8 cellular contexts compared by ENCODE assay signal in genomic region chr7:102287465-102288146, GRCh38. TPM values are rescaled to one million over a fixed set of nuclear protein-coding genes. Genes with fewer than 3 reads are reported as not detected.
DNase-seq lines count a peak whose midpoint lies in the region; ATAC-seq and TF ChIP-seq lines count a peak whose summit lies in the region.

No MANE protein-coding gene starts in this region.

- TF ChIP-seq CTCF in PC-3 (conservative IDR thresholded peaks at IDR 0.05; ENCODE audit: low read depth, low read length) (no peak), liver (IDR thresholded peaks at IDR 0.05; ENCODE audit: low read depth, low read length, missing input control) (no peak)

- H3K27me3 Mint-ChIP-seq in central memory CD8-positive, alpha-beta T cell = no peaks in the 10 kb centered on the region

- intact Hi-C loops in PC-3 (cut with micrococcal nuclease) = loop anchor here (5.0 kb wide), 1 partner anchor 75 kb away; no protein-coding TSS in a partner anchor

- no peaks in the 10 kb centered on the region for H3K9me2 ChIP-seq in PC-3 (replicated peaks; ENCODE audit: low read length)

- peaks cover 32% of the 10 kb centered on the region for H3K4me1 Mint-ChIP-seq in central memory CD8-positive, alpha-beta T cell

- POLR2A ChIA-PET in PC-3 (lab: Charles Lee; ENCODE audit: unreplicated experiment) = interaction anchor here (0.5 kb wide), 1 partner anchor 714 kb away, joined by 3 read pairs; no protein-coding TSS in a partner anchor

- DNase-seq in PC-3 = peak; percentile 35
- no peak for DNase-seq in central memory CD8-positive, alpha-beta T cell (ENCODE audit: low spot score in 2 of 2)

- H3F3A ChIP-seq in PC-3 (ENCODE audit: low read length, unreplicated experiment) = no peaks in the 10 kb centered on the region

- H3K4me2 ChIP-seq in BLaER1 (peak overlapping the region; percentile 100), PC-3 (ENCODE audit: low read length) (peak overlapping the region; percentile 86)

- H3K4me3 ChIP-seq in BLaER1 (peak overlapping the region; percentile 93), PC-3 (ENCODE audit: low read length) (peak overlapping the region; percentile 72), liver (ENCODE audit: low read depth in 1 of 3, low read length in 3 of 3) (peak overlapping the region; percentile 55 to 73 (median 70)), subcutaneous abdominal adipose tissue (ENCODE audit: low read depth in 1 of 5, low read length in 5 of 5) (peak overlapping the region; percentile 74 to 84 (median 82))

- H3K9me3 Mint-ChIP-seq in central memory CD8-positive, alpha-beta T cell = no peaks in the 10 kb centered on the region

- H3K27ac Mint-ChIP-seq in central memory CD8-positive, alpha-beta T cell (ENCODE audit: low read depth) = no peak overlapping the region

- no peaks in the 10 kb centered on the region for H3K79me2 ChIP-seq in PC-3 (ENCODE audit: low read length)

- peaks cover 10% of the 10 kb centered on the region for H3K36me3 Mint-ChIP-seq in central memory CD8-positive, alpha-beta T cell (ENCODE audit: insufficient read depth)

- H3K27me3 ChIP-seq in BLaER1 (no peaks in the 10 kb centered on the region; the same call in 1 of the 2 replicates), PC-3 (ENCODE audit: low read length) (no peaks in the 10 kb centered on the region), liver (ENCODE audit: control insufficient read depth in 4 of 4, insufficient read depth in 4 of 4, low read length in 3 of 4) (no peaks in the 10 kb centered on the region), subcutaneous abdominal adipose tissue (ENCODE audit: control insufficient read depth in 5 of 5, insufficient read depth in 4 of 5, low read length in 5 of 5) (peaks cover 0 to 10% (median 0%) of the 10 kb centered on the region in 5 donors)

- no TSS peak for BruUV-seq in PC-3 (replicated peaks; lab: Mats Ljungman, UMichigan)

- TF ChIP-seq RAD21 in liver (IDR thresholded peaks at IDR 0.05) = no peak

- peak overlapping the region; percentile 80 for H3K4me3 Mint-ChIP-seq in central memory CD8-positive, alpha-beta T cell

- H2AFZ ChIP-seq in PC-3 (ENCODE audit: low read length) = peak overlapping the region; percentile 67

- H3K36me3 ChIP-seq in BLaER1 = peaks cover 15% of the 10 kb centered on the region; the same call in 1 of the 2 replicates
- H3K36me3 ChIP-seq in PC-3 (ENCODE audit: low read depth, low read length) = no peaks in the 10 kb centered on the region
- H3K36me3 ChIP-seq in liver (ENCODE audit: control insufficient read depth in 4 of 4, insufficient read depth in 3 of 4, low read depth in 1 of 4, low read length in 3 of 4) = no peaks in the 10 kb centered on the region
- H3K36me3 ChIP-seq in subcutaneous abdominal adipose tissue (ENCODE audit: control insufficient read depth in 5 of 5, insufficient read depth in 5 of 5, low read length in 5 of 5) = no peaks in the 10 kb centered on the region

- H4K20me1 ChIP-seq in BLaER1 (peaks cover 70% of the 10 kb centered on the region), PC-3 (ENCODE audit: low read length) (no peaks in the 10 kb centered on the region)

- H3K9me3 ChIP-seq in BLaER1 (no peaks in the 10 kb centered on the region), PC-3 (ENCODE audit: low read length) (no peaks in the 10 kb centered on the region), liver (ENCODE audit: control insufficient read depth in 4 of 4, low read length in 3 of 4) (no peaks in the 10 kb centered on the region), subcutaneous abdominal adipose tissue (ENCODE audit: control insufficient read depth in 5 of 5, low read length in 5 of 5) (no peaks in the 10 kb centered on the region)

- H3K27ac ChIP-seq in BLaER1 (peak overlapping the region; percentile 84), PC-3 (ENCODE audit: low read length) (no peak overlapping the region), liver (ENCODE audit: low read depth in 1 of 2, low read length in 2 of 2) (no peak overlapping the region), subcutaneous abdominal adipose tissue (ENCODE audit: low read depth, low read length) (no peak overlapping the region)

- H3K4me1 ChIP-seq in BLaER1 (peaks cover 79% of the 10 kb centered on the region), PC-3 (ENCODE audit: insufficient read depth, low read length) (peaks cover 11% of the 10 kb centered on the region), liver (ENCODE audit: control insufficient read depth in 4 of 4, insufficient read depth in 4 of 4, low read length in 3 of 4) (peaks cover 5 to 25% (median 14%) of the 10 kb centered on the region in 4 donors), subcutaneous abdominal adipose tissue (ENCODE audit: control insufficient read depth in 5 of 5, insufficient read depth in 5 of 5, low read length in 5 of 5) (peaks cover 2 to 42% (median 36%) of the 10 kb centered on the region in 5 donors)

- CTCF ChIA-PET in PC-3 (lab: Charles Lee) = no interaction called here

- 4% methylated on average over 37 of the region's 37 CpGs for WGBS in liver

- H3K9ac ChIP-seq in BLaER1 = peak overlapping the region; percentile 87
- H3K9ac ChIP-seq in PC-3 (ENCODE audit: low read length) = peak overlapping the region; percentile 9; the same call in 1 of the 2 replicates
- peak overlapping the region in 1 of 2 donors; percentile 3 for H3K9ac ChIP-seq in liver (ENCODE audit: low read depth in 1 of 2, low read length in 2 of 2)
- H3K9ac ChIP-seq in subcutaneous abdominal adipose tissue (ENCODE audit: low read length in 5 of 5) = peak overlapping the region in 4 of 5 donors; percentile 64 to 88 (median 76)

- peak; percentile 30 for ATAC-seq in GM19324 (IDR thresholded peaks at IDR 0.05; ENCODE audit: low FRiP score, unreplicated experiment)
- ATAC-seq in PC-3 = peak; percentile 69
- ATAC-seq in central memory CD8-positive, alpha-beta T cell (replicated peaks; ENCODE audit: extremely low read depth, poor library complexity, severe bottlenecking) = no peak
- ATAC-seq in HG03025 (IDR thresholded peaks at IDR 0.05; ENCODE audit: low FRiP score, unreplicated experiment) = no peak
- ATAC-seq in HG03457 (IDR thresholded peaks at IDR 0.05; ENCODE audit: unreplicated experiment) = no peak

TF ChIP-seq in liver, 16 proteins besides CTCF, POLR2A, EP300 and RAD21:
- TF ChIP-seq GABPA (IDR thresholded peaks at IDR 0.05 in 1 of 2, conservative IDR thresholded peaks at IDR 0.05 in 1 of 2) (no peak), YY1 (IDR thresholded peaks at IDR 0.05) (peak; percentile 59)

RNA-seq across cellular contexts. Expression of gene SH2B2, which starts 0.9 kb away (rescaled TPM):
- total RNA-seq in PC-3 (2014; rRNA removed) = 8.8 and 10.7 TPM in 2 replicates
- total RNA-seq in liver = 1 to 10 TPM; 1.0 to 1.4 TPM
- under 1 TPM in 1 of 2 donors, not detected in 1; 0.65 TPM for polyA plus RNA-seq in liver

Comparison
In these comparisons a context has a peak if more than half of its experiments do, and no peak if none do; other contexts are left out.
1. ATAC-seq: peak in GM19324 (single experiment) and PC-3 (single experiment); none in central memory CD8-positive, alpha-beta T cell (single experiment), HG03025 (single experiment) and HG03457 (single experiment).
2. Peak in every context shown above with its lines, with median percentiles within 50 percentile points of each other: H3K4me3 ChIP-seq.